ENCODE assay signal across 10 cellular contexts in genomic region chr5:136012041-136012804, GRCh38. TPM values are rescaled to one million over a fixed set of nuclear protein-coding genes. Genes with fewer than 3 reads are reported as not detected.
A peak's percentile ranks its signal among the peaks of the same experiment; 100 is the strongest.
DNase-seq lines count a peak whose midpoint lies in the region; TF ChIP-seq lines count a peak whose summit lies in the region.
"Had no signal": no experiment of that assay in that cellular context is flagged by ENCODE, and none has a peak within 500 bp of the region (broad histone marks: within the 10 kb centered on the region; RNA-seq: fewer than 3 reads in every experiment).

No MANE protein-coding gene starts in this region.

- H3K36me3 ChIP-seq in SJCRH30 = no peaks in the 10 kb centered on the region

- H3K27me3 ChIP-seq in SJCRH30 = no peaks in the 10 kb centered on the region

- H3K4me3 ChIP-seq in SJCRH30 (no peak overlapping the region), foreskin fibroblast (ENCODE audit: low read depth in 1 of 2, low read length in 2 of 2) (no peak overlapping the region), retinal pigment epithelial cell (ENCODE audit: low read length) (no peak overlapping the region)

- TF ChIP-seq CTCF in foreskin fibroblast (IDR thresholded peaks at IDR 0.05; ENCODE audit: low read depth, low read length) (no peak), retinal pigment epithelial cell (conservative IDR thresholded peaks at IDR 0.05; ENCODE audit: low read depth, low read length) (no peak)

- H3K27ac ChIP-seq in SJCRH30 = peak overlapping the region; percentile 42

- 0 out of 2 replicates have a peak, but pooled peaks cover 2% of the 10 kb centered on the region for H3K9me3 ChIP-seq in SJCRH30 (replicated peaks)

- DNase-seq in HT-29 (ENCODE audit: low spot score) = peak; percentile 67
- no peak for DNase-seq in SJCRH30
- DNase-seq in foreskin fibroblast = peak; percentile 44 to 64
- DNase-seq in retinal pigment epithelial cell (ENCODE audit: low read depth) = peak; percentile 46
- no peak for DNase-seq in AG08395 (ENCODE audit: low spot score)
- no peak for DNase-seq in HPDE6-E6E7 (ENCODE audit: extremely low spot score)
- no peak for DNase-seq in amniotic stem cell (lab: John Stamatoyannopoulos, UW)
- DNase-seq in DMS79 treated with DMSO at 0.1 percent for 48 hours (lab: John Stamatoyannopoulos, UW) = no peak
- DNase-seq: central memory CD4-positive, alpha-beta T cell had no signal

- H3K4me1 ChIP-seq in SJCRH30 = peaks cover 33% of the 10 kb centered on the region

RNA-seq across cellular contexts. Expression of gene TGFBI, which starts 16.6 kb away (rescaled TPM):
- total RNA-seq in HT-29 (2014; rRNA removed; shearing (Covaris generic)) = 33.6 and 37.2 TPM in 2 replicates
- total RNA-seq in SJCRH30 (2014; rRNA removed; shearing (Covaris generic)) = 4.8 TPM in 2 replicates

RNA-seq across cellular contexts. Expression of gene LECT2, which starts 57.4 kb away (rescaled TPM):
- total RNA-seq in HT-29 (2014; rRNA removed; shearing (Covaris generic)) = not detected in 2 replicates
- total RNA-seq in SJCRH30 (2014; rRNA removed; shearing (Covaris generic)) = not detected in 2 replicates
- total RNA-seq: pulmonary artery endothelial cell had no signal

Comparison
In these comparisons a context has a peak if more than half of its experiments do, and no peak if none do; other contexts are left out.
1. DNase-seq: peak in HT-29 (single experiment), foreskin fibroblast (2 of 2) and retinal pigment epithelial cell (single experiment); none in SJCRH30 (0 of 2), AG08395 (single experiment), HPDE6-E6E7 (single experiment), amniotic stem cell (single experiment) and DMS79 treated with DMSO at 0.1 percent for 48 hours (single experiment).